Comparison of ENCODE assay signal across 1 cellular context in genomic region chr19:48646192-48646911, GRCh38.
TF ChIP-seq lines count a peak whose summit lies in the region.

No MANE protein-coding gene starts in this region.

TF ChIP-seq in HepG2, 621 proteins besides CTCF, POLR2A, EP300 and RAD21 (continued from another document and continues in another):
- no peak for TF ChIP-seq ZFYVE20 (CRISPR knock-in tag; IDR thresholded peaks at IDR 0.05; ENCODE audit: borderline replicate concordance, low read depth)
- TF ChIP-seq ZNF275 (CRISPR knock-in tag; IDR thresholded peaks at IDR 0.05; ENCODE audit: borderline replicate concordance), result no peak
- no peak for TF ChIP-seq ZMAT5 (CRISPR knock-in tag; IDR thresholded peaks at IDR 0.05; ENCODE audit: borderline replicate concordance, low read depth)
- no peak for TF ChIP-seq HHEX (CRISPR knock-in tag; IDR thresholded peaks at IDR 0.05)
- TF ChIP-seq ZNF10 (CRISPR knock-in tag; IDR thresholded peaks at IDR 0.05; ENCODE audit: borderline replicate concordance, low read depth), result no peak
- no peak for TF ChIP-seq ZNF557 (CRISPR knock-in tag; IDR thresholded peaks at IDR 0.05)
- TF ChIP-seq RXRB (CRISPR knock-in tag; IDR thresholded peaks at IDR 0.05; ENCODE audit: borderline replicate concordance), result 0 out of 2 replicates have a peak, but pooled peaks have one; percentile 17
- no peak for TF ChIP-seq E2F5 (CRISPR knock-in tag; conservative IDR thresholded peaks at IDR 0.05)
- TF ChIP-seq ZNF350 (CRISPR knock-in tag; IDR thresholded peaks at IDR 0.05; ENCODE audit: borderline replicate concordance, low read depth), result 0 out of 2 replicates have a peak, but pooled peaks have one; percentile 35
- TF ChIP-seq CENPBD1 (CRISPR knock-in tag; IDR thresholded peaks at IDR 0.05; ENCODE audit: borderline replicate concordance, low read depth), result no peak
- TF ChIP-seq RBM39 (IDR thresholded peaks at IDR 0.05; ENCODE audit: low read depth, low read length, poor library complexity, severe bottlenecking), result no peak
- no peak for TF ChIP-seq ZNF496 (CRISPR knock-in tag; IDR thresholded peaks at IDR 0.05; ENCODE audit: insufficient replicate concordance)
- no peak for TF ChIP-seq ZNF569 (CRISPR knock-in tag; IDR thresholded peaks at IDR 0.05; ENCODE audit: borderline replicate concordance)
- TF ChIP-seq TRIM22 (IDR thresholded peaks at IDR 0.05), result no peak
- no peak for TF ChIP-seq NFYC (CRISPR knock-in tag; IDR thresholded peaks at IDR 0.05)
- peak; percentile 56; the same call in 1 of the 2 replicates for TF ChIP-seq NFATC3 (CRISPR knock-in tag; IDR thresholded peaks at IDR 0.05)
- no peak for TF ChIP-seq ETV5 (CRISPR knock-in tag; IDR thresholded peaks at IDR 0.05; ENCODE audit: borderline replicate concordance)
- TF ChIP-seq ATRX (CRISPR knock-in tag; IDR thresholded peaks at IDR 0.05; ENCODE audit: borderline replicate concordance), result no peak
- TF ChIP-seq ARID2 (CRISPR knock-in tag; IDR thresholded peaks at IDR 0.05; ENCODE audit: borderline replicate concordance), result no peak
- no peak; the same call in 1 of the 2 replicates for TF ChIP-seq TFDP1 (CRISPR knock-in tag; IDR thresholded peaks at IDR 0.05; ENCODE audit: borderline replicate concordance)
- no peak for TF ChIP-seq ZNF790 (CRISPR knock-in tag; IDR thresholded peaks at IDR 0.05; ENCODE audit: borderline replicate concordance)
- no peak; the same call in 1 of the 2 replicates for TF ChIP-seq SIN3A (IDR thresholded peaks at IDR 0.05; ENCODE audit: borderline replicate concordance, low read depth, low read length)
- no peak for TF ChIP-seq SIN3B (IDR thresholded peaks at IDR 0.05; ENCODE audit: low read length)
- no peak for TF ChIP-seq ZHX1 (CRISPR knock-in tag; IDR thresholded peaks at IDR 0.05; ENCODE audit: low read depth)
- no peak for TF ChIP-seq CREB1 (IDR thresholded peaks at IDR 0.05)
- TF ChIP-seq CREB1 (CRISPR knock-in tag; IDR thresholded peaks at IDR 0.05), result no peak
- no peak for TF ChIP-seq ZNF30 (CRISPR knock-in tag; IDR thresholded peaks at IDR 0.05)
- no peak for TF ChIP-seq ZNF235 (CRISPR knock-in tag; IDR thresholded peaks at IDR 0.05; ENCODE audit: borderline replicate concordance)
- no peak for TF ChIP-seq RARG (CRISPR knock-in tag; IDR thresholded peaks at IDR 0.05; ENCODE audit: low read depth)
- TF ChIP-seq MED13 (CRISPR knock-in tag; IDR thresholded peaks at IDR 0.05), result no peak
- TF ChIP-seq ZNF276 (CRISPR knock-in tag; IDR thresholded peaks at IDR 0.05; ENCODE audit: low read depth), result peak; percentile 100
- no peak for TF ChIP-seq ZNF652 (CRISPR knock-in tag; IDR thresholded peaks at IDR 0.05; ENCODE audit: borderline replicate concordance, low read depth)
- TF ChIP-seq SNAPC2 (CRISPR knock-in tag; IDR thresholded peaks at IDR 0.05), result no peak
- peak; percentile 70; the same call in 1 of the 2 replicates for TF ChIP-seq KDM2A (CRISPR knock-in tag; IDR thresholded peaks at IDR 0.05; ENCODE audit: borderline replicate concordance, low read depth)
- no peak for TF ChIP-seq ZNF567 (CRISPR knock-in tag; IDR thresholded peaks at IDR 0.05; ENCODE audit: borderline replicate concordance)
- TF ChIP-seq TRIM24 (CRISPR knock-in tag; IDR thresholded peaks at IDR 0.05), result no peak
- TF ChIP-seq HES4 (CRISPR knock-in tag; IDR thresholded peaks at IDR 0.05; ENCODE audit: borderline replicate concordance), result no peak
- 0 out of 2 replicates have a peak, but pooled peaks have one; percentile 33 for TF ChIP-seq ZNF576 (CRISPR knock-in tag; IDR thresholded peaks at IDR 0.05)
- no peak for TF ChIP-seq TERF1 (CRISPR knock-in tag; IDR thresholded peaks at IDR 0.05)
- no peak for TF ChIP-seq PRDM15 (CRISPR knock-in tag; IDR thresholded peaks at IDR 0.05)
- TF ChIP-seq SKI (IDR thresholded peaks at IDR 0.05; ENCODE audit: partially characterized antibody), result no peak
- no peak for TF ChIP-seq ZNF761 (CRISPR knock-in tag; conservative IDR thresholded peaks at IDR 0.05)
- no peak for TF ChIP-seq GTF2F1 (IDR thresholded peaks at IDR 0.05; ENCODE audit: low read length)
- no peak for TF ChIP-seq ZNF660 (CRISPR knock-in tag; IDR thresholded peaks at IDR 0.05; ENCODE audit: borderline replicate concordance, low read depth)
- no peak for TF ChIP-seq ZSCAN31 (CRISPR knock-in tag; IDR thresholded peaks at IDR 0.05; ENCODE audit: low read depth)
- TF ChIP-seq ZBTB34 (CRISPR knock-in tag; IDR thresholded peaks at IDR 0.05), result no peak
- no peak for TF ChIP-seq SMYD3 (CRISPR knock-in tag; IDR thresholded peaks at IDR 0.05)
